Comparison of ENCODE assay signal across 8 cellular contexts in the genomic region with DNA sequence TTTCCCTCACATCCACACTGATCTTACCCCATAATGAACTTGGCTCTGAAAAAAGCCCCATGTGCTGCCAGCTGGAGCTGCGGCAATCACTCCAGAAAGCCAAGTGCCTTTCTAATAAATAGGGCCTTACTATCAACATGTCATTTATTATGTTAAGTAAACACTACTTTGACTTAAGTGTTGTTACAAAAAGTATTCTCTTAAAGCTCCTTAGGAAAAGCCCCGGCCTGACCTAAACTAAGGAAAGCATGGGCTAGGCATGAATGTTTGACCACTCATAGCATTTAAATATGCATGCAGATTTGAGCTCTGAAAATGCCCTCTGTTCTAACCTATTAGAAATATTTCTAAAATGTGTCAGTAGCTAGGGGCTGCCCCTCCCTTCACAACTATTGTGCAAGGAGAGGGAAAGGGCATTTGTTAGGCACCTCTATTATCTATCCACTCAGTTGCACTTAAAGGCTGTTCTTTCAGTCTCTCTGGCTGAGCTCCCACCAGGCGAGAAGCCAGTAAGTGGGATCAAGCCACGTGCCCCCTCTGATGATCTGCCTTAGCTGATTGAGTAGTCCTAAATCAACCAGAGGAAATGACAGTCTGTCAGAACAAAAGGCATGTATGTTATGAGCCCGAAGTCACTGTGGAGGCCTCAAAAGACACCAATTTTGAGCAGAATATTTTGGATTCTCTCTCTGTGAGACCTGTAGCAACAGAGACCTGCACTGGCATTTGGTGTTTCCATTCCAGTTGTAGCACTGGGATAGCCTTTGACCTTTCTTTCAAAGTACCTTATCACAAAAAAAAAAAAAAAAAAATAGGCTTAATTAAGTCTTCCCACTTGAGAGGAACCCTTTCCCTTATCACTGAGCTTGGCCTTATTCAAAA.
DNase-seq lines count a peak whose midpoint lies in the region; ATAC-seq, FAIRE-seq and TF ChIP-seq lines count a peak whose summit lies in the region.

No MANE protein-coding gene starts in this region.

- intact Hi-C loops in ascending aorta (cut with DNase I), result no loop called here

- H3K27me3 ChIP-seq in ascending aorta, result no peaks in the 10 kb centered on the region

- no peak overlapping the region for H3K4me3 ChIP-seq in ascending aorta

- no peak for TF ChIP-seq CTCF in ascending aorta (IDR thresholded peaks at IDR 0.05)

- no peak for FAIRE-seq in RCC 7860 (lab: Jason Lieb, UNC)

- no peak for ATAC-seq in GM18867 (IDR thresholded peaks at IDR 0.05; ENCODE audit: unreplicated experiment)

- H3K27ac ChIP-seq in ascending aorta, result peak overlapping the region; percentile 21 to 38

- H3K36me3 ChIP-seq in ascending aorta, result no peaks in the 10 kb centered on the region

- DNase-seq in ACHN (peak; percentile 32), NCI-H1092 treated with DMSO at 0.1 percent for 48 hours (lab: John Stamatoyannopoulos, UW) (peak; percentile 93), ascending aorta (ENCODE audit: low spot score in 2 of 2) (no peak), left kidney (ENCODE audit: low read depth, low spot score) (peak; percentile 9), G401 (ENCODE audit: low spot score) (no peak), T-helper 2 cell (no peak), RCC 7860 (ENCODE audit: low spot score) (no peak)

- in situ Hi-C loops in ACHN (cut with HindIII; ENCODE audit: low pct_ligation_motif_present, low pct_unique_long_range_greater_than_20kb, low sequenced_read_pairs) (no loop called here), G401 (cut with HindIII; ENCODE audit: low sequenced_read_pairs) (no loop called here)

- peaks cover 0 to 10% of the 10 kb centered on the region in 2 donors for H3K4me1 ChIP-seq in ascending aorta

- no peaks in the 10 kb centered on the region for H3K9me3 ChIP-seq in ascending aorta

Comparison
In these comparisons a context has a peak if more than half of its experiments do, and no peak if none do; other contexts are left out.
1. DNase-seq: peak in ACHN (single experiment), NCI-H1092 treated with DMSO at 0.1 percent for 48 hours (single experiment) and left kidney (single experiment); none in ascending aorta (0 of 2), G401 (single experiment), T-helper 2 cell (0 of 5) and RCC 7860 (single experiment).